21 cellular contexts compared by ENCODE assay signal in the genomic region with DNA sequence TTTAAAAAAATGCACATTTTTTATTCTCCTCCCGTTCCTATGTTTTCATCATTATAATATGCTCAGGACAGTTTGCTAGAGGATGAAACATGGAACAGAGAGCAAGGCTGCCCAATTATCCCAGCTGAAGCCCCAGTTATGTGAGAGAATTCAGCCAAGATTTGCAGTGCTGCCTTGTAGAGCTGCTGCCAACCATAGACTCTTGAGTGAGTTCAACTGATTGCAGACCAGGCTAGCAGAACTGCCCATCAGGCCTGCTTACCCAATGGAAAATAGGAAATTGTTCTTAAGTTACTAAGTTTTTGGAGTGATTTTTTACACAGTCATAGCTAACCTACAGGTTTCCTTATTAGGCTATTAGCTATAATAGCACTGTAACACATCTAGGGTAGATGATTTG.
DNase-seq lines count a peak whose midpoint lies in the region; ATAC-seq lines count a peak whose summit lies in the region.
"Had no signal": no experiment of that assay in that cellular context is flagged by ENCODE, and none has a peak within 500 bp of the region (broad histone marks: within the 10 kb centered on the region; RNA-seq: fewer than 3 reads in every experiment).

No MANE protein-coding gene starts in this region.

- DNase-seq in Right ventricle myocardium inferior (ENCODE audit: missing footprints) (no peak), cardiac septum (ENCODE audit: low spot score) (no peak), left cardiac atrium (no peak), right cardiac atrium (peak in 1 of 3 donors; percentile 22), NCI-H1048 (lab: John Stamatoyannopoulos, UW) (no peak), activated gamma-delta T cell treated with Interleukin-2 at 50 U/mL for 16 hours (no peak)
- DNase-seq: Caco-2; CD4-positive, CD25-positive, alpha-beta regulatory T cell; CD8-positive, alpha-beta T cell; DMS153; DMS79; EL; GDM1; GM23248; H7; HCEC 1CT had no signal

- peak; percentile 45 for ATAC-seq in Right ventricle myocardium inferior
- ATAC-seq in left cardiac atrium: peak; percentile 34 to 51
- ATAC-seq in right cardiac atrium: no peak
- ATAC-seq in HG03342 (IDR thresholded peaks at IDR 0.05; ENCODE audit: unreplicated experiment): no peak
- ATAC-seq: CD8-positive, alpha-beta T cell; GM12878 had no signal

- 66% methylated on average over 1 of the region's 1 CpG for WGBS in right cardiac atrium

- H3K9me3 ChIP-seq in right cardiac atrium (ENCODE audit: control insufficient read depth, low read length): no peaks in the 10 kb centered on the region
- H3K9me3 ChIP-seq: BLaER1, Caco-2 had no signal

- H3K4me3 ChIP-seq in right cardiac atrium (ENCODE audit: low read length): no peak overlapping the region
- H3K4me3 ChIP-seq: BLaER1, GM12878, GM23248 had no signal

- H3K4me1 ChIP-seq in right cardiac atrium (ENCODE audit: control insufficient read depth, insufficient read depth, low read length): peaks cover 2% of the 10 kb centered on the region
- H3K4me1 ChIP-seq: BLaER1, Caco-2 had no signal

- H3K27me3 ChIP-seq in right cardiac atrium (ENCODE audit: control insufficient read depth, insufficient read depth): no peaks in the 10 kb centered on the region
- H3K27me3 ChIP-seq: BLaER1 had no signal

- intact Hi-C loops in Right ventricle myocardium inferior (cut with DNase I): no loop called here
- intact Hi-C loops in cardiac septum (cut with DNase I): loop anchor here (5.0 kb wide), 2 partner anchors 61 to 131 kb away; a partner anchor contains a TSS
- intact Hi-C loops in left cardiac atrium (cut with DNase I): no loop called here
- intact Hi-C loops in right cardiac atrium (cut with DNase I): no loop called here

- H3K27ac ChIP-seq in right cardiac atrium (ENCODE audit: low read length): peak overlapping the region; percentile 50
- H3K27ac ChIP-seq: 22Rv1, BLaER1, C4-2B, GM23248 had no signal

Comparison
In these comparisons a context has a peak if more than half of its experiments do, and no peak if none do; other contexts are left out.
1. ATAC-seq: peak in Right ventricle myocardium inferior (single experiment) and left cardiac atrium (2 of 2); none in right cardiac atrium (0 of 2) and HG03342 (single experiment).